In the genomic region with DNA sequence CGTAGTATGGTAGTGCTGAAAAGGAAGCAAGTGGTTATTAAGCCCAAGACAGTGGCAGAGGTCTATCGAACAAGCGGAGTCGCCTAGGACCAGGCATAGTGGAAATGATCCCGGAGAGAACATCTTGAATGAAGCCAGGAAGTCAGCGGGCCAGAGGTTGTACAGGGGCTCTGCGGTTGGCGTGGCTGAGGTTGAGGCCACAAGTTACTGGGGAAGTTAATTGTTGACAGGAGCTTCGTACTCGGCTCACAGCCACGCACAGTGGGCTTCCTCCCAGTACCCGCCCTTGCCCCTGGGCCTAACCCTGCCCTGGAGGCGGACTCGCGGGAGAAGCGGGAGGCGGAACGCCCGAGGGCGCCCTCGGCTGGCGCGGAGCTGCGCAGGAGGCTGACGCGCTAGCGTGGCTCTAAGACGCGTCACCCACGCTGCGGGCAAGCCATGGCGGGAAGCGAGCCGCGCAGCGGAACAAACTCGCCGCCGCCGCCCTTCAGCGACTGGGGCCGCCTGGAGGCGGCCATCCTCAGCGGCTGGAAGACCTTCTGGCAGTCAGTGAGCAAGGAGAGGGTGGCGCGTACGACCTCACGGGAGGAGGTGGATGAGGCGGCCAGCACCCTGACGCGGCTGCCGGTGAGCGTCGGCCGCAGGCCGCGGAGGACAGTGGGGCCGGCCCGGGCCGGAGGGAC, we compare ENCODE assay signal across 8 cellular contexts. TPM values are rescaled to one million over a fixed set of nuclear protein-coding genes. Genes with fewer than 3 reads are reported as not detected.
DNase-seq lines count a peak whose midpoint lies in the region; ATAC-seq lines count a peak whose summit lies in the region.

A gene with protein sequence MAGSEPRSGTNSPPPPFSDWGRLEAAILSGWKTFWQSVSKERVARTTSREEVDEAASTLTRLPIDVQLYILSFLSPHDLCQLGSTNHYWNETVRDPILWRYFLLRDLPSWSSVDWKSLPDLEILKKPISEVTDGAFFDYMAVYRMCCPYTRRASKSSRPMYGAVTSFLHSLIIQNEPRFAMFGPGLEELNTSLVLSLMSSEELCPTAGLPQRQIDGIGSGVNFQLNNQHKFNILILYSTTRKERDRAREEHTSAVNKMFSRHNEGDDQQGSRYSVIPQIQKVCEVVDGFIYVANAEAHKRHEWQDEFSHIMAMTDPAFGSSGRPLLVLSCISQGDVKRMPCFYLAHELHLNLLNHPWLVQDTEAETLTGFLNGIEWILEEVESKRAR (plus strand): TSS at position 410 of the 683 bp plus-strand sequence. CDS start 29 bp downstream, at position 439.

- H3K9me3 ChIP-seq in effector memory CD4-positive, alpha-beta T cell (ENCODE audit: control insufficient read depth, low read length): no peaks in the 10 kb centered on the region

- H4K8ac ChIP-seq in mesendoderm (ENCODE audit: low read depth, low read length): peak within 1 kb of the TSS; percentile 96

- no peaks in the 10 kb centered on the region for H3K79me2 ChIP-seq in mesendoderm (ENCODE audit: control insufficient read depth, insufficient read depth, low read length)

- peak within 1 kb of the TSS; percentile 27 for H3K4me2 ChIP-seq in mesendoderm (ENCODE audit: low read length)

- H2BK120ac ChIP-seq in mesendoderm (ENCODE audit: low read depth, low read length): no peak within 1 kb of the TSS

- H3K27me3 ChIP-seq in effector memory CD4-positive, alpha-beta T cell (replicated peaks; ENCODE audit: control insufficient read depth, insufficient read depth, low read length, poor library complexity, severe bottlenecking): no peaks in the 10 kb centered on the region
- no peaks in the 10 kb centered on the region for H3K27me3 ChIP-seq in mesendoderm (ENCODE audit: insufficient read depth, low read length, poor library complexity)

- DNase-seq in COLO668 (lab: John Stamatoyannopoulos, UW; ENCODE audit: unreplicated experiment) (peak; percentile 94), HPDE6-E6E7 (ENCODE audit: extremely low spot score) (peak; percentile 58), mesendoderm (peak; percentile 61)
- peak; percentile 69 for DNase-seq in NK-92 treated with Interleukin-12 subunit alpha and Interleukin-12 subunit beta, amount 100 ng/mL, for 24 hours (lab: John Stamatoyannopoulos, UW)
- peak; percentile 76 to 82 (median 79) for DNase-seq in effector memory CD4-positive, alpha-beta T cell
- DNase-seq in stimulated activated CD8-positive, alpha-beta memory T cell treated with anti-CD3 and anti-CD28 coated beads, Interleukin-15, amount 100 ng/mL, for 24 hours (ENCODE audit: low read depth): peak; percentile 67

- H3K56ac ChIP-seq in mesendoderm (ENCODE audit: low read length): peak within 1 kb of the TSS; percentile 84

- H3K18ac ChIP-seq in mesendoderm (ENCODE audit: low read length): peak within 1 kb of the TSS; percentile 10

- no peak within 1 kb of the TSS for H3K23ac ChIP-seq in mesendoderm (ENCODE audit: low read length)

- peak within 1 kb of the TSS; percentile 77 for H3K4me3 ChIP-seq in effector memory CD4-positive, alpha-beta T cell (ENCODE audit: insufficient read depth, low read depth, low read length, poor library complexity, severe bottlenecking)
- peak within 1 kb of the TSS; percentile 41 for H3K4me3 ChIP-seq in mesendoderm (ENCODE audit: low read length)

- peak within 1 kb of the TSS; percentile 89 for H3K27ac ChIP-seq in effector memory CD4-positive, alpha-beta T cell (ENCODE audit: insufficient read depth, low read length, poor library complexity, severe bottlenecking)
- no peak within 1 kb of the TSS for H3K27ac ChIP-seq in mesendoderm (ENCODE audit: low read depth, low read length)

- H2BK5ac ChIP-seq in mesendoderm (ENCODE audit: low read length): no peak within 1 kb of the TSS

- peaks cover 8% of the 10 kb centered on the region for H3K4me1 ChIP-seq in effector memory CD4-positive, alpha-beta T cell (ENCODE audit: control insufficient read depth, insufficient read depth, low read length, poor library complexity, severe bottlenecking)
- H3K4me1 ChIP-seq in mesendoderm (ENCODE audit: control insufficient read depth, low read depth, low read length): peaks cover 1% of the 10 kb centered on the region

- no peak within 1 kb of the TSS for H2AK5ac ChIP-seq in mesendoderm (ENCODE audit: low read length)

- ATAC-seq in GM19467 (IDR thresholded peaks at IDR 0.05; ENCODE audit: unreplicated experiment): peak; percentile 93

- CTCF ChIA-PET in activated CD8-positive, alpha-beta memory T cell treated with anti-CD3 and anti-CD28 coated beads for 36 hours (lab: Charles Lee): interaction anchor here (0.6 to 1.4 kb wide), 9 partner anchors 13 to 132 kb away, joined by 3 to 6 read pairs (median 3); a partner anchor contains a TSS

- no CpG with 5 or more reads among the region's 60 CpGs for WGBS in mesendoderm (ENCODE audit: extremely low coverage, insufficient coverage, low lambda C conversion rate)

- no peak within 1 kb of the TSS for H4K5ac ChIP-seq in mesendoderm (ENCODE audit: low read length)

- peaks cover 8% of the 10 kb centered on the region for H3K36me3 ChIP-seq in effector memory CD4-positive, alpha-beta T cell (ENCODE audit: control insufficient read depth, insufficient read depth, low read length)
- H3K36me3 ChIP-seq in mesendoderm (ENCODE audit: control insufficient read depth, insufficient read depth, low read length): no peaks in the 10 kb centered on the region

- H2BK15ac ChIP-seq in mesendoderm (replicated peaks; ENCODE audit: low read depth): no peak within 1 kb of the TSS

- peak within 1 kb of the TSS; percentile 50 for H3K9ac ChIP-seq in mesendoderm (ENCODE audit: low read length)

- no peaks in the 10 kb centered on the region for H3K79me1 ChIP-seq in mesendoderm (ENCODE audit: low read length)

- POLR2A ChIA-PET in activated CD8-positive, alpha-beta memory T cell treated with anti-CD3 and anti-CD28 coated beads for 36 hours (lab: Charles Lee): interaction anchor here (1.1 to 1.6 kb wide), 4 partner anchors 21 to 67 kb away, joined by 3 to 8 read pairs (median 6); a partner anchor contains a TSS

- H3K4ac ChIP-seq in mesendoderm (ENCODE audit: low read depth, low read length): no peak within 1 kb of the TSS

RNA-seq across cellular contexts. Expression of the gene that starts here (rescaled TPM):
- total RNA-seq in activated CD8-positive, alpha-beta memory T cell treated with anti-CD3 and anti-CD28 coated beads for 36 hours: 10 to 100 TPM; 13.4 to 17.5 TPM
- 0.63 TPM for polyA plus RNA-seq in mesendoderm (2013, experiment 1 of 2)
- 0.85 TPM for polyA plus RNA-seq in mesendoderm (2013, experiment 2 of 2)
